In the genomic region with DNA sequence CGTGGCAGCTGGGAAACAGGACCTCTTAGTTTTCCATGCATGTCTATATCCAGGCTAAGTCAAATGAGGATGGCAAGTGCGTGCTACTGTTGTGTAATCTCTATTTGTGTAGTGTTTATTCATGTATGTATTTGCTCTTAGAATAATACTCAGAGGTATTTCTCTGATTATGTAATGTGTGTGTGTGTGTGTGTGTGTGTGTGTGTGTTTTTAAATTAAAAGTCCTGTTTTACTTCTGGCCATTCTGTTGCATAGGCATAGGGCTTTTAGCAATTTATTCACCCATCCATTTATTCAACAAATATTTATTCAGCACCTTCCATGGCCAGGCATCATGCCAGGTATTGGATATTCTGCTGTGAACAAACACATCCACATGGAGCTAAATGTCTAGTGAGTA, we compare ENCODE assay signal across 2 cellular contexts.
TF ChIP-seq lines count a peak whose summit lies in the region.

No MANE protein-coding gene starts in this region.

TF ChIP-seq in liver, 16 proteins besides CTCF, POLR2A, EP300 and RAD21 (continued from another document):
- TF ChIP-seq FOXA2 (IDR thresholded peaks at IDR 0.05) (peak; percentile 56), NR2F2 (IDR thresholded peaks at IDR 0.05) (no peak), JUND (IDR thresholded peaks at IDR 0.05) (no peak), GABPA (IDR thresholded peaks at IDR 0.05 in 1 of 2, conservative IDR thresholded peaks at IDR 0.05 in 1 of 2) (no peak), FOXA1 (IDR thresholded peaks at IDR 0.05) (peak; percentile 46)
- TF ChIP-seq, protein P1, sequence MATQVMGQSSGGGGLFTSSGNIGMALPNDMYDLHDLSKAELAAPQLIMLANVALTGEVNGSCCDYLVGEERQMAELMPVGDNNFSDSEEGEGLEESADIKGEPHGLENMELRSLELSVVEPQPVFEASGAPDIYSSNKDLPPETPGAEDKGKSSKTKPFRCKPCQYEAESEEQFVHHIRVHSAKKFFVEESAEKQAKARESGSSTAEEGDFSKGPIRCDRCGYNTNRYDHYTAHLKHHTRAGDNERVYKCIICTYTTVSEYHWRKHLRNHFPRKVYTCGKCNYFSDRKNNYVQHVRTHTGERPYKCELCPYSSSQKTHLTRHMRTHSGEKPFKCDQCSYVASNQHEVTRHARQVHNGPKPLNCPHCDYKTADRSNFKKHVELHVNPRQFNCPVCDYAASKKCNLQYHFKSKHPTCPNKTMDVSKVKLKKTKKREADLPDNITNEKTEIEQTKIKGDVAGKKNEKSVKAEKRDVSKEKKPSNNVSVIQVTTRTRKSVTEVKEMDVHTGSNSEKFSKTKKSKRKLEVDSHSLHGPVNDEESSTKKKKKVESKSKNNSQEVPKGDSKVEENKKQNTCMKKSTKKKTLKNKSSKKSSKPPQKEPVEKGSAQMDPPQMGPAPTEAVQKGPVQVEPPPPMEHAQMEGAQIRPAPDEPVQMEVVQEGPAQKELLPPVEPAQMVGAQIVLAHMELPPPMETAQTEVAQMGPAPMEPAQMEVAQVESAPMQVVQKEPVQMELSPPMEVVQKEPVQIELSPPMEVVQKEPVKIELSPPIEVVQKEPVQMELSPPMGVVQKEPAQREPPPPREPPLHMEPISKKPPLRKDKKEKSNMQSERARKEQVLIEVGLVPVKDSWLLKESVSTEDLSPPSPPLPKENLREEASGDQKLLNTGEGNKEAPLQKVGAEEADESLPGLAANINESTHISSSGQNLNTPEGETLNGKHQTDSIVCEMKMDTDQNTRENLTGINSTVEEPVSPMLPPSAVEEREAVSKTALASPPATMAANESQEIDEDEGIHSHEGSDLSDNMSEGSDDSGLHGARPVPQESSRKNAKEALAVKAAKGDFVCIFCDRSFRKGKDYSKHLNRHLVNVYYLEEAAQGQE (IDR thresholded peaks at IDR 0.05), result no peak

TF ChIP-seq in HepG2, 621 proteins besides CTCF, POLR2A, EP300 and RAD21 (continued from another document):
- TF ChIP-seq, protein P2, sequence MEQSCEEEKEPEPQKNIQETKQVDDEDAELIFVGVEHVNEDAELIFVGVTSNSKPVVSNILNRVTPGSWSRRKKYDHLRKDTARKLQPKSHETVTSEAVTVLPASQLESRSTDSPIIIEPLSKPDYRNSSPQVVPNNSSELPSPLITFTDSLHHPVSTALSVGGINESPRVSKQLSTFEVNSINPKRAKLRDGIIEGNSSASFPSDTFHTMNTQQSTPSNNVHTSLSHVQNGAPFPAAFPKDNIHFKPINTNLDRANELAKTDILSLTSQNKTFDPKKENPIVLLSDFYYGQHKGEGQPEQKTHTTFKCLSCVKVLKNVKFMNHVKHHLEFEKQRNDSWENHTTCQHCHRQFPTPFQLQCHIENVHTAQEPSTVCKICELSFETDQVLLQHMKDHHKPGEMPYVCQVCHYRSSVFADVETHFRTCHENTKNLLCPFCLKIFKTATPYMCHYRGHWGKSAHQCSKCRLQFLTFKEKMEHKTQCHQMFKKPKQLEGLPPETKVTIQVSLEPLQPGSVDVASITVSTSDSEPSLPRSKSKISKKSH (CRISPR knock-in tag; IDR thresholded peaks at IDR 0.05; ENCODE audit: borderline replicate concordance), result no peak
- TF ChIP-seq, protein P3, sequence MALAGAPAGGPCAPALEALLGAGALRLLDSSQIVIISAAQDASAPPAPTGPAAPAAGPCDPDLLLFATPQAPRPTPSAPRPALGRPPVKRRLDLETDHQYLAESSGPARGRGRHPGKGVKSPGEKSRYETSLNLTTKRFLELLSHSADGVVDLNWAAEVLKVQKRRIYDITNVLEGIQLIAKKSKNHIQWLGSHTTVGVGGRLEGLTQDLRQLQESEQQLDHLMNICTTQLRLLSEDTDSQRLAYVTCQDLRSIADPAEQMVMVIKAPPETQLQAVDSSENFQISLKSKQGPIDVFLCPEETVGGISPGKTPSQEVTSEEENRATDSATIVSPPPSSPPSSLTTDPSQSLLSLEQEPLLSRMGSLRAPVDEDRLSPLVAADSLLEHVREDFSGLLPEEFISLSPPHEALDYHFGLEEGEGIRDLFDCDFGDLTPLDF (CRISPR knock-in tag; IDR thresholded peaks at IDR 0.05), result no peak
- TF ChIP-seq IKZF4 (CRISPR knock-in tag; IDR thresholded peaks at IDR 0.05; ENCODE audit: borderline replicate concordance, low read depth, not compliant biosample characterization), result no peak
- TF ChIP-seq HNRNPK (IDR thresholded peaks at IDR 0.05; ENCODE audit: low read depth, low read length, poor library complexity, severe bottlenecking), result no peak
- TF ChIP-seq POLR2G (IDR thresholded peaks at IDR 0.05; ENCODE audit: low read depth, low read length), result no peak
- TF ChIP-seq SRSF9 (IDR thresholded peaks at IDR 0.05; ENCODE audit: borderline replicate concordance, insufficient read depth, low read depth, low read length, poor library complexity, severe bottlenecking), result no peak
- TF ChIP-seq ZNF337 (CRISPR knock-in tag; IDR thresholded peaks at IDR 0.05; ENCODE audit: borderline replicate concordance, low read depth), result no peak
- TF ChIP-seq GABPB1 (CRISPR knock-in tag; IDR thresholded peaks at IDR 0.05), result no peak
- TF ChIP-seq, protein P4, sequence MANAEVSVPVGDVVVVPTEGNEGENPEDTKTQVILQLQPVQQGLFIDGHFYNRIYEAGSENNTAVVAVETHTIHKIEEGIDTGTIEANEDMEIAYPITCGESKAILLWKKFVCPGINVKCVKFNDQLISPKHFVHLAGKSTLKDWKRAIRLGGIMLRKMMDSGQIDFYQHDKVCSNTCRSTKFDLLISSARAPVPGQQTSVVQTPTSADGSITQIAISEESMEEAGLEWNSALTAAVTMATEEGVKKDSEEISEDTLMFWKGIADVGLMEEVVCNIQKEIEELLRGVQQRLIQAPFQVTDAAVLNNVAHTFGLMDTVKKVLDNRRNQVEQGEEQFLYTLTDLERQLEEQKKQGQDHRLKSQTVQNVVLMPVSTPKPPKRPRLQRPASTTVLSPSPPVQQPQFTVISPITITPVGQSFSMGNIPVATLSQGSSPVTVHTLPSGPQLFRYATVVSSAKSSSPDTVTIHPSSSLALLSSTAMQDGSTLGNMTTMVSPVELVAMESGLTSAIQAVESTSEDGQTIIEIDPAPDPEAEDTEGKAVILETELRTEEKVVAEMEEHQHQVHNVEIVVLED (CRISPR knock-in tag; IDR thresholded peaks at IDR 0.05; ENCODE audit: borderline replicate concordance), result no peak
- TF ChIP-seq HIVEP1 (CRISPR knock-in tag; IDR thresholded peaks at IDR 0.05), result no peak
- TF ChIP-seq, protein P5, sequence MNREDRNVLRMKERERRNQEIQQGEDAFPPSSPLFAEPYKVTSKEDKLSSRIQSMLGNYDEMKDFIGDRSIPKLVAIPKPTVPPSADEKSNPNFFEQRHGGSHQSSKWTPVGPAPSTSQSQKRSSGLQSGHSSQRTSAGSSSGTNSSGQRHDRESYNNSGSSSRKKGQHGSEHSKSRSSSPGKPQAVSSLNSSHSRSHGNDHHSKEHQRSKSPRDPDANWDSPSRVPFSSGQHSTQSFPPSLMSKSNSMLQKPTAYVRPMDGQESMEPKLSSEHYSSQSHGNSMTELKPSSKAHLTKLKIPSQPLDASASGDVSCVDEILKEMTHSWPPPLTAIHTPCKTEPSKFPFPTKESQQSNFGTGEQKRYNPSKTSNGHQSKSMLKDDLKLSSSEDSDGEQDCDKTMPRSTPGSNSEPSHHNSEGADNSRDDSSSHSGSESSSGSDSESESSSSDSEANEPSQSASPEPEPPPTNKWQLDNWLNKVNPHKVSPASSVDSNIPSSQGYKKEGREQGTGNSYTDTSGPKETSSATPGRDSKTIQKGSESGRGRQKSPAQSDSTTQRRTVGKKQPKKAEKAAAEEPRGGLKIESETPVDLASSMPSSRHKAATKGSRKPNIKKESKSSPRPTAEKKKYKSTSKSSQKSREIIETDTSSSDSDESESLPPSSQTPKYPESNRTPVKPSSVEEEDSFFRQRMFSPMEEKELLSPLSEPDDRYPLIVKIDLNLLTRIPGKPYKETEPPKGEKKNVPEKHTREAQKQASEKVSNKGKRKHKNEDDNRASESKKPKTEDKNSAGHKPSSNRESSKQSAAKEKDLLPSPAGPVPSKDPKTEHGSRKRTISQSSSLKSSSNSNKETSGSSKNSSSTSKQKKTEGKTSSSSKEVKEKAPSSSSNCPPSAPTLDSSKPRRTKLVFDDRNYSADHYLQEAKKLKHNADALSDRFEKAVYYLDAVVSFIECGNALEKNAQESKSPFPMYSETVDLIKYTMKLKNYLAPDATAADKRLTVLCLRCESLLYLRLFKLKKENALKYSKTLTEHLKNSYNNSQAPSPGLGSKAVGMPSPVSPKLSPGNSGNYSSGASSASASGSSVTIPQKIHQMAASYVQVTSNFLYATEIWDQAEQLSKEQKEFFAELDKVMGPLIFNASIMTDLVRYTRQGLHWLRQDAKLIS (CRISPR knock-in tag; IDR thresholded peaks at IDR 0.05), result no peak
- TF ChIP-seq ZNF432 (CRISPR knock-in tag; IDR thresholded peaks at IDR 0.05; ENCODE audit: borderline replicate concordance), result no peak
- no peak for TF ChIP-seq ZNF253 (CRISPR knock-in tag; IDR thresholded peaks at IDR 0.05; ENCODE audit: borderline replicate concordance)
